1 cellular context compared by ENCODE assay signal in the genomic region with DNA sequence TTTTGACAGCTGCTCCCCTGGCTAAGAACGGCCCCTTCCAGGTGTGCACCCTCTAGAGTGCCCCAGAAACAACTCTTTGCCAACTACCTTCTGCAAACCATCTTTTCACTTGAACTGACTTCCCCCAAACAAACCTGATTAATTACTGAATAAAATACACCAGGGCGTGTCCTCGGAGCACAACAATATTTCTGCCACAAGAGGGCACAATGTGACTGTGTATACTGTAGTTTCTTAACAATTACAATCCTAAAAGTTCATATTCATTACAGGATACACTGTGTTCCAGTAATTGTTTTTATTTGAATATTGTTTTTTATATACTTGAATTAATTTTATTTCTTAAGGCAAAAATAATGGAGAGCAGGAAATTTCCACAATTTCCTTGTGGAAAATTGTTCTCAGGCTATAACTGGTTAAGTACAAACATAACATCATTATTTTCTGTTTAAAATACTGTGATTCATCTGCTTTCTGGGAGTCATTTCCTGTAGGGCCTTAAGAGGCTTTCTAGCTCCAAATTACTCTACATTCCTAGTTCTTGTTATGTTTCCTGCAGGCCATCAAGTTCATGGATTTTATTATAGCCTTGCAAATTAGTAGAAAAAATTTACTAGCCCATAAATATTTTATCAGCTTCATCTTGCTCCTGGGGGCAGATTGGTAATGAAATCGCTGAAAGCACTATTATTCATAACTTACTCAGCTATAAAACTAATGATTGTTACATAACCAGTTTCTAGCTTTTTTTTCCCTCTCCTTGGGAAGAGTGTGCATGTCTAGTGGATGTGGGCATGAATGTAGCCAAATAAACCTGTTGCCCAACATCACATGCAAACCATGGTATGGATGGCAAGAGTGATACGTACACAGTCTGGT.
TF ChIP-seq lines count a peak whose summit lies in the region.

No MANE protein-coding gene starts in this region.

TF ChIP-seq in endothelial cell of umbilical vein, 7 proteins besides CTCF, POLR2A, EP300 and RAD21:
- TF ChIP-seq POLR2AphosphoS5 (IDR thresholded peaks at IDR 0.05; ENCODE audit: insufficient read depth, low read depth, low read length), result peak; percentile 48
- TF ChIP-seq FOS (IDR thresholded peaks at IDR 0.05; ENCODE audit: borderline replicate concordance, insufficient read depth, low read length), result peak; percentile 95
- TF ChIP-seq MAX (IDR thresholded peaks at IDR 0.05; ENCODE audit: insufficient read depth, insufficient read length), result no peak
- TF ChIP-seq JUN (IDR thresholded peaks at IDR 0.05; ENCODE audit: borderline replicate concordance, insufficient read depth, insufficient read length, low read depth), result peak; percentile 93
- TF ChIP-seq MYC (IDR thresholded peaks at IDR 0.05; ENCODE audit: low read depth, low read length), result no peak
- no peak for TF ChIP-seq EZH2 (IDR thresholded peaks at IDR 0.05; ENCODE audit: borderline replicate concordance, low read depth, low read length, severe bottlenecking)
- TF ChIP-seq GATA2 (IDR thresholded peaks at IDR 0.05; ENCODE audit: insufficient read depth, insufficient read length, low read depth, low read length), result peak; percentile 94
TF ChIP-seq in endothelial cell of umbilical vein: peak in this region for 4.
